ENCODE assay signal across 14 cellular contexts in the genomic region with DNA sequence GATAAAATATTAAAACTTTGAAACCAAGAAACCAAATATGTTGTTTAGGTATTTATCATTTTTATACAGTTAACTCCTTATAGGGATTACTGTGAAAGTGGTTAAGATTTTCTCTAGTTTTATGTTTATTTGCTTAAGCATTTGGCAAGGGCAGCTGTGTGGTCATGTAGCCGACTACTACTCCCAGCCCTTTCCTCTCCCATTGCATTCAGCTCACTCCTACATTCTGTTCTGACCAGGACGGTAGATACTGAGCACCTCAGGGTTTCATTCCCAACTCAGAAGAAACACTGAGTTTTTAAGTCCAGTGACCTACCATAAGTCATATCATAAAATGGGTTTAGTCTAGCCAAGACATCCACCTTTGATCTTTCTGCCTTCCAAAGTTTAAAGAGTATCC.
"Had no signal": no experiment of that assay in that cellular context is flagged by ENCODE, and none has a peak within 500 bp of the region (broad histone marks: within the 10 kb centered on the region; RNA-seq: fewer than 3 reads in every experiment).

No MANE protein-coding gene starts in this region.

- ATAC-seq: esophagus mucosa, foreskin keratinocyte had no signal

- DNase-seq: activated CD4-positive, alpha-beta T cell treated with anti-CD3 and anti-CD28 coated beads, Interleukin-2, amount 10 ng/mL, durations not matched to agents 7 days and 5 days; activated CD4-positive, CD25-positive, alpha-beta regulatory T cell; activated CD8-positive, alpha-beta memory T cell treated with anti-CD3 and anti-CD28 coated beads for 24 hours; activated naive CD4-positive, alpha-beta T cell treated with anti-CD3 and anti-CD28 coated beads for 36 hours; brain microvascular endothelial cell; cerebellar nuclear complex; dermis blood vessel endothelial cell; foreskin keratinocyte; head of caudate nucleus; ovary; stimulated activated CD4-positive, alpha-beta T cell treated with anti-CD3 and anti-CD28 coated beads, Interleukin-4, amount 100 ng/mL, for 4 hours; stomach; thyroid gland had no signal

- H3K27ac ChIP-seq: brain microvascular endothelial cell, foreskin keratinocyte, ovary, stomach had no signal
